In the genomic region with DNA sequence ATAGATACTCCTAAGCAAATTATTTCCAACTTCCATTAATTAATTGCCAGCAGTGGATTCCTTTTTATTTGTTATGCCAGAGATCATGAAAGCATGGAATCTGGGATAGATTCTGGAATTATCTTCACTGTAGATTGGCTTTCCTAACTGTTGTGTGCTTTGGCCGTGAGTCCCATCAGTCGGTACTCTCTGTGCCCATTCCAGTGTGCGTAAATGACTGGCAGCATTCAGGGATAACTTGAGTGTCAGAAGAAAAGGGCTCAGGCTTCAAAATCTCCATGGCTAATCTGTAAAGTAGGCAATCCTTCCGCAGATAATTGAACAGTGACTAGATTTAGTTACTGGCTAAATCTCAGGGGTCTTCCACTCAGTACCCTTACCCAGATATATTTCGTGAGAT, we compare ENCODE assay signal across 27 cellular contexts.
"Had no signal": no experiment of that assay in that cellular context is flagged by ENCODE, and none has a peak within 500 bp of the region (broad histone marks: within the 10 kb centered on the region; RNA-seq: fewer than 3 reads in every experiment).

No MANE protein-coding gene starts in this region.

- H3K27me3 ChIP-seq: brain microvascular endothelial cell had no signal

- H3K27ac ChIP-seq: brain microvascular endothelial cell, KMS-11, WERI-Rb-1 had no signal

- DNase-seq: activated CD4-positive, alpha-beta T cell treated with anti-CD3 and anti-CD28 coated beads, Interleukin-2, amount 10 ng/mL, durations not matched to agents 24 days and 14 days; activated CD4-positive, alpha-beta T cell treated with anti-CD3 and anti-CD28 coated beads, Interleukin-2, amount 50 U/mL, for 4 hours; activated CD4-positive, CD25-positive, alpha-beta regulatory T cell; activated CD8-positive, alpha-beta T cell treated with anti-CD3 and anti-CD28 coated beads for 36 hours; activated effector memory CD4-positive, alpha-beta T cell treated with anti-CD3 and anti-CD28 coated beads, Interleukin-2, amount 50 U/mL, for 16 hours; activated naive CD4-positive, alpha-beta T cell; activated naive CD4-positive, alpha-beta T cell treated with anti-CD3 and anti-CD28 coated beads, Interleukin-2, amount 50 U/mL, for 16 hours; activated naive CD8-positive, alpha-beta T cell treated with anti-CD3 and anti-CD28 coated beads for 36 hours; activated T-cell treated with anti-CD3 and anti-CD28 coated beads, Interleukin-2, amount 50 U/mL, for 1 hour; activated T-cell treated with anti-CD3 and anti-CD28 coated beads, Interleukin-2, amount 50 U/mL, for 72 hours; amniotic stem cell; aorta; brain microvascular endothelial cell; NCI-H1105; NCI-H1417 treated with DMSO at 0.1 percent for 48 hours; NCI-H187 treated with DMSO at 0.1 percent for 48 hours; NCI-H2081 treated with DMSO at 0.1 percent for 48 hours; NCI-H226; NCI-H446 treated with DMSO at 0.1 percent for 48 hours; NCI-H524; NCI-H69; NCI-H82; T1000; WERI-Rb-1 had no signal

- H3K36me3 ChIP-seq: brain microvascular endothelial cell, WERI-Rb-1 had no signal

- ATAC-seq: activated CD8-positive, alpha-beta T cell treated with anti-CD3 and anti-CD28 coated beads for 36 hours; activated T-cell treated with anti-CD3 and anti-CD28 coated beads, Interleukin-2, amount 50 U/mL, for 72 hours; activated T-helper 17 cell treated with anti-CD3 and anti-CD28 coated beads, Interleukin-2, amount 50 U/mL, for 72 hours; Panc1 had no signal
